5 cellular contexts compared by ENCODE assay signal in the genomic region with DNA sequence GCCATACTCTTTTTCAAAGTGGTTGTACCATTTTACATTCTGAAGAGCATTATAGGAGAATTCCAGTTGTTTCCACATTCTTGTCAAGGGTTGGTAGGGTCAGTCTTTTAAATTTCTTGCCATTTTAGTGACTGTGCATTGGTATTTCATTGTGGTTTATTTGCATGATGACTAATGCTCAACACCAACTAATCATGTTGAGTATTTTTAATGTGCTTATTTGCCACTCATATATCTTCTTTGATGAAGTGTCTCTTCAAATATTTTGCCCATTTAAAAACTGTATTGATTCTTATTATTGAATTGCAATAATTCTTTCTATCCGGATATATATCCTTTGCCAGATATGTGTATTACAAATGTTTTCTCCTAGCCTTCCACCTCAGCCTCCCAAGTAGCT. TPM values are rescaled to one million over a fixed set of nuclear protein-coding genes. Genes with fewer than 3 reads are reported as not detected.
"Had no signal": no experiment of that assay in that cellular context is flagged by ENCODE, and none has a peak within 500 bp of the region (broad histone marks: within the 10 kb centered on the region; RNA-seq: fewer than 3 reads in every experiment).

No MANE protein-coding gene starts in this region.

RNA-seq across cellular contexts. Expression of gene ROPN1, which starts 16.4 kb away (rescaled TPM):
- total RNA-seq: HepG2; HT-29; Right ventricle myocardium superior; SJSA1; T-helper 1 cell treated with Interleukin-12 subunit alpha and Interleukin-12 subunit beta and Interleukin-4 antibody, amounts not matched to agents 30 ng/mL and 1 ng/mL, for 36 hours had no signal
- polyA plus RNA-seq: HepG2 had no signal
